Comparison of ENCODE assay signal across 11 cellular contexts in genomic region chr7:23072043-23072442, GRCh38. TPM values are rescaled to one million over a fixed set of nuclear protein-coding genes. Genes with fewer than 3 reads are reported as not detected.
A peak's percentile ranks its signal among the peaks of the same experiment; 100 is the strongest.
DNase-seq lines count a peak whose midpoint lies in the region; ATAC-seq and TF ChIP-seq lines count a peak whose summit lies in the region.
"Had no signal": no experiment of that assay in that cellular context is flagged by ENCODE, and none has a peak within 500 bp of the region (broad histone marks: within the 10 kb centered on the region; RNA-seq: fewer than 3 reads in every experiment).

No MANE protein-coding gene starts in this region.

- H3K27me3 Mint-ChIP-seq in MCF 10A (ENCODE audit: insufficient read depth, unreplicated experiment) = no peaks in the 10 kb centered on the region

- peak; percentile 13 for TF ChIP-seq CTCF in MCF 10A (IDR thresholded peaks at IDR 0.05; ENCODE audit: unreplicated experiment)
- no peak for TF ChIP-seq CTCF in breast epithelium (IDR thresholded peaks at IDR 0.05)
- peak; percentile 19 for TF ChIP-seq CTCF in fibroblast of the aortic adventitia (IDR thresholded peaks at IDR 0.05; ENCODE audit: insufficient read depth, low read length)
- peak in 3 of 5 experiments; percentile 11 to 38 (median 14) for TF ChIP-seq CTCF in tibial nerve (IDR thresholded peaks at IDR 0.05)
- TF ChIP-seq CTCF in heart left ventricle (IDR thresholded peaks at IDR 0.05) = peak in 3 of 12 donors; percentile 5 to 28 (median 18)

- ATAC-seq in SK-N-SH treated with all-trans-retinoic acid at 6 μM for 48 hours (peak; percentile 40; the same call in 1 of the 3 replicates), left cardiac atrium (no peak), heart left ventricle (no peak)

- H3K36me3 Mint-ChIP-seq in MCF 10A (ENCODE audit: insufficient read depth, unreplicated experiment) = no peaks in the 10 kb centered on the region

- no peaks in the 10 kb centered on the region for H3K9me3 Mint-ChIP-seq in MCF 10A (ENCODE audit: unreplicated experiment)

- no TSS peak for BruUV-seq in MCF 10A (replicated peaks; lab: Mats Ljungman, UMichigan)

- H3K4me1 Mint-ChIP-seq in MCF 10A (ENCODE audit: insufficient read depth, unreplicated experiment) = peaks cover 14% of the 10 kb centered on the region

- 71 to 86% methylated on average over 1 of the region's 1 CpG for WGBS in tibial nerve, 2 donors
- 87 to 96% (median 93%) methylated on average over 1 of the region's 1 CpG for WGBS in heart left ventricle, 4 donors

- H3K4me3 Mint-ChIP-seq in MCF 10A (ENCODE audit: unreplicated experiment) = no peak overlapping the region

- POLR2A ChIA-PET in MCF 10A (lab: Yijun Ruan, JAX) = no interaction called here

- DNase-seq in MCF 10A (ENCODE audit: unreplicated experiment) = no peak
- DNase-seq in breast epithelium (ENCODE audit: low spot score in 2 of 2) = no peak
- DNase-seq in fibroblast of the aortic adventitia (ENCODE audit: low read depth) = peak; percentile 35
- DNase-seq in tibial nerve (ENCODE audit: low spot score in 2 of 2) = no peak
- DNase-seq in activated CD8-positive, alpha-beta memory T cell treated with anti-CD3 and anti-CD28 coated beads, Interleukin-2, amount 50 U/mL, for 4 hours = no peak
- no peak for DNase-seq in left cardiac atrium
- no peak for DNase-seq in heart left ventricle
- DNase-seq: NCI-H2107, posterior cingulate gyrus, SHP77 treated with DMSO at 0.1 percent for 48 hours had no signal

- H3K4me1 ChIP-seq in breast epithelium (no peaks in the 10 kb centered on the region), tibial nerve (peaks cover 0 to 28% (median 3%) of the 10 kb centered on the region in 4 donors), heart left ventricle (peaks cover 0 to 32% (median 4%) of the 10 kb centered on the region in 12 donors)

- H3K4me3 ChIP-seq in breast epithelium (no peak overlapping the region), fibroblast of the aortic adventitia (ENCODE audit: low read depth, low read length) (no peak overlapping the region), tibial nerve (no peak overlapping the region), heart left ventricle (no peak overlapping the region)

- H3K27me3 ChIP-seq in breast epithelium (no peaks in the 10 kb centered on the region), tibial nerve (no peaks in the 10 kb centered on the region), heart left ventricle (no peaks in the 10 kb centered on the region)

- H3K9me3 ChIP-seq in breast epithelium (no peaks in the 10 kb centered on the region), tibial nerve (no peaks in the 10 kb centered on the region), heart left ventricle (no peaks in the 10 kb centered on the region)

- no peak overlapping the region for H3K27ac Mint-ChIP-seq in MCF 10A (ENCODE audit: low read depth, unreplicated experiment)

- H3K36me3 ChIP-seq in breast epithelium (no peaks in the 10 kb centered on the region), tibial nerve (no peaks in the 10 kb centered on the region), heart left ventricle (no peaks in the 10 kb centered on the region)

- CTCF ChIA-PET in MCF 10A (lab: Yijun Ruan, JAX) = interaction anchor here (0.6 kb wide), 1 partner anchor 512 kb away, joined by 3 read pairs; no protein-coding TSS in a partner anchor

- no peak for TF ChIP-seq EP300 in tibial nerve (IDR thresholded peaks at IDR 0.05)

- no peak for TF ChIP-seq POLR2A in breast epithelium (IDR thresholded peaks at IDR 0.05)
- no peak for TF ChIP-seq POLR2A in tibial nerve (IDR thresholded peaks at IDR 0.05)
- no peak for TF ChIP-seq POLR2A in heart left ventricle (IDR thresholded peaks at IDR 0.05)

- H3K27ac ChIP-seq in breast epithelium (peak overlapping the region in 1 of 2 donors; percentile 26), tibial nerve (peak overlapping the region in 1 of 4 donors; percentile 46), heart left ventricle (no peak overlapping the region)

- intact Hi-C loops in MCF 10A (cut with micrococcal nuclease) = no loop called here
- intact Hi-C loops in breast epithelium (cut with DNase I; ENCODE audit: low total_unique reads) = no loop called here
- intact Hi-C loops in left cardiac atrium (cut with DNase I) = no loop called here
- intact Hi-C loops in heart left ventricle (cut with DNase I) = no loop called here

TF ChIP-seq in SK-N-SH treated with all-trans-retinoic acid at 6 μM for 48 hours, 23 proteins besides CTCF, POLR2A, EP300 and RAD21:
- no peak for TF ChIP-seq PPARA (CRISPR knock-in tag; IDR thresholded peaks at IDR 0.05; ENCODE audit: borderline replicate concordance)

RNA-seq across cellular contexts. Expression of gene KLHL7, which starts 33.5 kb away (rescaled TPM):
- total RNA-seq in MCF 10A (2022) (17.9 and 19.1 TPM in 2 replicates), breast epithelium (10 to 100 TPM; 28.5 to 39.2 (median 29.0) TPM), fibroblast of the aortic adventitia (ENCODE audit: low replicate concordance) (28.5 and 152 TPM in 2 replicates), tibial nerve (10 to 100 TPM; 26.0 to 83.3 (median 35.3) TPM), left cardiac atrium (10 to 100 TPM; 68.3 to 81.6 TPM), heart left ventricle (100 to 1,000 TPM in 8 of 9 donors, 10 to 100 TPM in 1; 63.4 to 159 (median 120) TPM)
- polyA plus RNA-seq in heart left ventricle = 10 to 100 TPM; 48.0 to 60.7 TPM

RNA-seq across cellular contexts. Expression of gene HYCC1, which starts 58.1 kb away (rescaled TPM):
- total RNA-seq in MCF 10A (2022) (48.9 and 49.1 TPM in 2 replicates), breast epithelium (10 to 100 TPM; 43.8 to 64.6 (median 50.4) TPM), fibroblast of the aortic adventitia (ENCODE audit: low replicate concordance) (113 and 264 TPM in 2 replicates), tibial nerve (10 to 100 TPM; 15.9 to 61.5 (median 53.1) TPM), left cardiac atrium (10 to 100 TPM; 36.6 to 37.1 TPM), heart left ventricle (10 to 100 TPM; 31.4 to 48.2 (median 35.6) TPM)
- 10 to 100 TPM in 1 of 2 donors, 1 to 10 TPM in 1; 6.1 to 24.6 TPM for polyA plus RNA-seq in heart left ventricle

Comparison
In these comparisons a context has a peak if more than half of its experiments do, and no peak if none do; other contexts are left out.
1. CTCF ChIP-seq: peak in MCF 10A (single experiment), fibroblast of the aortic adventitia (single experiment) and tibial nerve (3 of 5); none in breast epithelium (0 of 3).